Comparison of ENCODE assay signal across 1 cellular context in the genomic region with DNA sequence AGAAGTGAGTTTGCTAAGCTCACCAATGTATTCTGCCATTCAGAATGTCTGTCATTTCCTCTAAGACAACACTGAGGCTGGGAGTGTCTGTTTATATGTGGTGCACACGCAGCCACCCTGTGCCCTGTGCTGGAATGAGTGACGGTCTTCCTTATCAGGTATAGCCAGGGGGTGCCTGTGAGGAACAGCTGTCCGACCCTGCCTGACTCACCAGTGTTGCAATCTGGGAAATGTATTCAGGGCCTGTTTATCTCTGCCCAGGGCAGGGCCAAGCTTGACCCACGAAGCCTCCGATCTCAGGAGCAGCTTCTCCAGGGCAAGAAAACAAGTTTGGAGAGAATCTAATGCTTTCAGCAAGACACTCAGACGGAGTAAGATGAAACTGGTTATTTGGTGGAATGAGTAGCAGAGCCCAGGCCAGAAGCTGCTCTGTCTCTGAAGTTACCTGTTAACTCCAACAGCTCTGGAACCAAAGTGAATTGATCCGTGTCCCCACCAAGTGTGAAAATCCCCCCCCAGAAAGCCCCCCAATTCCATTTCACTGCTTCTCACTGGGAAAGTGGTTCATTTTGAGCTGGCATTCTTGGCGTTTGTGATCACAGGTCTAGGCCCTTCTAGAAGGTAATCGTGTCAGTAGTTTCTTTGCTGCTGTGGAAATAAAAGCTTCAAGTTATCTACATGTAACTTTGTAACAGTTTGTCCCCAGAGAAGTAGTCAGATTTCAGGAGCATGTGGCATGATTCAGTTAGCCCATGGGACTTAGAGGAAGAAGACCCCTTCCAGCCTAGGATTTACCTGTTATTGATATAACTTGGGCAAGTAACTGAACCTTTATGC.
TF ChIP-seq lines count a peak whose summit lies in the region.

No MANE protein-coding gene starts in this region.

TF ChIP-seq in K562, 482 proteins besides CTCF, POLR2A, EP300 and RAD21 (continued from another document and continues in another):
- TF ChIP-seq ATF6 (CRISPR knock-in tag; IDR thresholded peaks at IDR 0.05): 0 out of 2 replicates have a peak, but pooled peaks have one; percentile 61
- peak; percentile 92 for TF ChIP-seq CREB1 (IDR thresholded peaks at IDR 0.05)
- TF ChIP-seq CREB1 (CRISPR knock-in tag; IDR thresholded peaks at IDR 0.05): peak; percentile 86
- TF ChIP-seq U2AF2 (optimal IDR thresholded peaks at IDR 0.05; ENCODE audit: low read depth, low read length): no peak
- no peak for TF ChIP-seq ATF2 (CRISPR knock-in tag; IDR thresholded peaks at IDR 0.05)
- TF ChIP-seq BRF1 (IDR thresholded peaks at IDR 0.05; ENCODE audit: borderline replicate concordance, extremely low read depth, insufficient read length): no peak
- TF ChIP-seq ZNF561 (CRISPR knock-in tag; conservative IDR thresholded peaks at IDR 0.05): no peak
- no peak for TF ChIP-seq ZBTB49 (CRISPR knock-in tag; IDR thresholded peaks at IDR 0.05; ENCODE audit: borderline replicate concordance)
- peak; percentile 100 for TF ChIP-seq DACH1 (IDR thresholded peaks at IDR 0.05; ENCODE audit: partially characterized antibody)
- peak; percentile 97 for TF ChIP-seq BHLHE40 (IDR thresholded peaks at IDR 0.05; ENCODE audit: low read length)
- 0 out of 2 replicates have a peak, but pooled peaks have one; percentile 9 for TF ChIP-seq NFXL1 (CRISPR knock-in tag; IDR thresholded peaks at IDR 0.05)
- TF ChIP-seq ZFP91 (CRISPR knock-in tag; IDR thresholded peaks at IDR 0.05): peak; percentile 72; the same call in 1 of the 2 replicates
- TF ChIP-seq KDM4B (IDR thresholded peaks at IDR 0.05; ENCODE audit: borderline replicate concordance in 2 of 2, low read depth in 1 of 2): peak in 1 of 2 experiments; percentile 87; a peak in 1 of 4 replicates
- peak; percentile 86; the same call in 1 of the 2 replicates for TF ChIP-seq ZNF274 (IDR thresholded peaks at IDR 0.05; ENCODE audit: borderline replicate concordance, low read depth, low read length)
- TF ChIP-seq ZNF668 (CRISPR knock-in tag; IDR thresholded peaks at IDR 0.05): peak; percentile 90; the same call in 1 of the 2 replicates
- no peak for TF ChIP-seq CBX8 (IDR thresholded peaks at IDR 0.05; ENCODE audit: borderline replicate concordance, extremely low read depth, low read depth, low read length, poor library complexity, severe bottlenecking)
- TF ChIP-seq CBX5 (IDR thresholded peaks at IDR 0.05; ENCODE audit: borderline replicate concordance, low read depth): peak; percentile 71; the same call in 1 of the 2 replicates
- peak; percentile 1; the same call in 1 of the 2 replicates for TF ChIP-seq SPI1 (IDR thresholded peaks at IDR 0.05; ENCODE audit: borderline replicate concordance, low read depth, low read length)
- peak in 1 of 2 experiments; percentile 91 for TF ChIP-seq NCOA2 (IDR thresholded peaks at IDR 0.05; ENCODE audit: partially characterized antibody in 2 of 2)
- TF ChIP-seq ZNF589 (CRISPR knock-in tag; IDR thresholded peaks at IDR 0.05; ENCODE audit: low read depth): peak; percentile 99
- peak; percentile 21; the same call in 1 of the 2 replicates for TF ChIP-seq TAF7 (tag; IDR thresholded peaks at IDR 0.05)
- no peak for TF ChIP-seq E2F3 (CRISPR knock-in tag; IDR thresholded peaks at IDR 0.05)
- peak; percentile 81; the same call in 1 of the 2 replicates for TF ChIP-seq ZNF12 (CRISPR knock-in tag; IDR thresholded peaks at IDR 0.05)
- no peak for TF ChIP-seq NR2F6 (CRISPR knock-in tag; IDR thresholded peaks at IDR 0.05)
- TF ChIP-seq ZNF639 (CRISPR knock-in tag; conservative IDR thresholded peaks at IDR 0.05 in 1 of 2, IDR thresholded peaks at IDR 0.05 in 1 of 2): peak in 1 of 2 experiments; percentile 97; a peak in 2 of 4 replicates
- no peak for TF ChIP-seq SIRT6 (IDR thresholded peaks at IDR 0.05; ENCODE audit: low read depth, low read length)
- peak; percentile 99 for TF ChIP-seq GATAD2B (IDR thresholded peaks at IDR 0.05; ENCODE audit: borderline replicate concordance)
- peak; percentile 94 for TF ChIP-seq ATF7 (IDR thresholded peaks at IDR 0.05)
- TF ChIP-seq VEZF1 (CRISPR knock-in tag; IDR thresholded peaks at IDR 0.05): peak; percentile 93
- TF ChIP-seq ZKSCAN1 (IDR thresholded peaks at IDR 0.05; ENCODE audit: low read depth, low read length): peak; percentile 90
- peak; percentile 89 for TF ChIP-seq FOXJ2 (tag; IDR thresholded peaks at IDR 0.05)
- peak; percentile 65 for TF ChIP-seq ELF1 (tag; IDR thresholded peaks at IDR 0.05)
- TF ChIP-seq MITF (IDR thresholded peaks at IDR 0.05): peak; percentile 96
- TF ChIP-seq PHTF2 (CRISPR knock-in tag; IDR thresholded peaks at IDR 0.05): no peak
- peak; percentile 95 for TF ChIP-seq CUX1 (CRISPR knock-in tag; IDR thresholded peaks at IDR 0.05)
- TF ChIP-seq RFX1 (IDR thresholded peaks at IDR 0.05): no peak
- peak; percentile 84 for TF ChIP-seq NFATC3 (IDR thresholded peaks at IDR 0.05)
- peak; percentile 99 for TF ChIP-seq CC2D1A (IDR thresholded peaks at IDR 0.05)
- 0 out of 2 replicates have a peak, but pooled peaks have one; percentile 52 for TF ChIP-seq OTX1 (CRISPR knock-in tag; IDR thresholded peaks at IDR 0.05)
- TF ChIP-seq ZNF224 (CRISPR knock-in tag; IDR thresholded peaks at IDR 0.05): no peak
- TF ChIP-seq GTF2A2 (tag; IDR thresholded peaks at IDR 0.05): no peak
- TF ChIP-seq ZNF583 (CRISPR knock-in tag; IDR thresholded peaks at IDR 0.05): peak; percentile 74; the same call in 1 of the 2 replicates
- TF ChIP-seq BCL6 (CRISPR knock-in tag; IDR thresholded peaks at IDR 0.05): peak; percentile 79
- no peak for TF ChIP-seq KLF10 (CRISPR knock-in tag; IDR thresholded peaks at IDR 0.05)
- TF ChIP-seq ZEB2 (IDR thresholded peaks at IDR 0.05): peak; percentile 92
- peak; percentile 89 for TF ChIP-seq NFE2 (IDR thresholded peaks at IDR 0.05; ENCODE audit: low read depth)
